In the genomic region with DNA sequence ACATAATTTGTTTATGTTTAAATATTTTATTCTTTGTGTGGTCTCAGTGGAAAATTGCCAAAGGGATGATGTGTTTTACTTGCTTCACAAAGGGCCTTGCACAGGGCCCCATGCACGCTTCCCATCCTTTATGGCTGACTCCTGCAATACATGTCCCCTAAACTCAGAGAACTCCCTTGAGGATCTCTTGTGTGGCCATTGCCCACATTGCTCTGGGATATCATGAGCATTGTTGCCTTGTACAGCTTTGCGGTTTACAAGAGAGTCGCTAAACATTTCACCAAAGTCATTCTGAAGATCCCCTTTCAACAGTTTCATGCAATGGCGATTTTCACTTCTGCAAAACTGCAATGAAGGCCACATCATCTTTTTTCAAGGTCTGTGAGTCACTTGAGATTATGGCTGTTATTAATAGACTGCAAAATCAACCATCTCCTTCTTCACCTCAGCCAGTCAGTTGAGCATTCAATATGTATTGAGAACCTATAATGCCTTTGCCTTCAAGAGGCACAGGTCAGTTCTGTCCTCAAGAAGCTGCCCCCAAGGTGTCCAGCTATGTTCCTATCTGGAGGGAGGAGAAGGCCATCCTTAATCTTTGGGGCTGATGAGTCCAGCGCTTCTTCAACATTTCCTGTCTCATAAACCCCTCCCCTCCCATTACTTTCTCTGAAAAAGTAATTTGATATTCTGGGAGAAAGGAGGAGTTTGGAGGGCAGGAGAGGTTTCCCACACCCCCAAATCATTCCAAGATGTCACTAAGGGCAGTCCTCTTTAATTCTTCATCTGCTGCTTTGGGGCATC, we compare ENCODE assay signal across 11 cellular contexts.
DNase-seq lines count a peak whose midpoint lies in the region; ATAC-seq and TF ChIP-seq lines count a peak whose summit lies in the region.
"Had no signal": no experiment of that assay in that cellular context is flagged by ENCODE, and none has a peak within 500 bp of the region (broad histone marks: within the 10 kb centered on the region; RNA-seq: fewer than 3 reads in every experiment).

No MANE protein-coding gene starts in this region.

- POLR2A ChIA-PET in PC-3 (lab: Charles Lee; ENCODE audit: unreplicated experiment): no interaction called here

- H3K9ac ChIP-seq in PC-3 (ENCODE audit: low read length): no peak overlapping the region

- TF ChIP-seq CTCF in GM06990 (IDR thresholded peaks at IDR 0.05; ENCODE audit: insufficient read depth, low read length, poor library complexity, severe bottlenecking): no peak
- no peak for TF ChIP-seq CTCF in PC-3 (conservative IDR thresholded peaks at IDR 0.05; ENCODE audit: low read depth, low read length)

- H3K4me1 ChIP-seq in PC-3 (ENCODE audit: insufficient read depth, low read length): no peaks in the 10 kb centered on the region
- H3K4me1 ChIP-seq: Caco-2 had no signal

- CTCF ChIA-PET in PC-3 (lab: Charles Lee): no interaction called here

- H3K4me3 ChIP-seq in GM06990 (replicated peaks; ENCODE audit: low read depth, low read length) (no peak overlapping the region), PC-3 (ENCODE audit: low read length) (no peak overlapping the region)

- ATAC-seq in GM19438 (IDR thresholded peaks at IDR 0.05; ENCODE audit: low read depth, unreplicated experiment) (peak; percentile 99), HG03066 (IDR thresholded peaks at IDR 0.05; ENCODE audit: low read depth, unreplicated experiment) (peak; percentile 99), PC-3 (no peak)
- ATAC-seq: T-cell had no signal

- H2AFZ ChIP-seq in PC-3 (ENCODE audit: low read length): no peak overlapping the region

- no TSS peak for BruUV-seq in PC-3 (replicated peaks; lab: Mats Ljungman, UMichigan)

- H3K9me3 ChIP-seq in PC-3 (ENCODE audit: low read length): no peaks in the 10 kb centered on the region
- H3K9me3 ChIP-seq: Caco-2, neutrophil had no signal

- no peaks in the 10 kb centered on the region for H3K9me2 ChIP-seq in PC-3 (replicated peaks; ENCODE audit: low read length)

- H3K4me2 ChIP-seq in PC-3 (ENCODE audit: low read length): no peak overlapping the region

- intact Hi-C loops in PC-3 (cut with micrococcal nuclease): no loop called here

- peak; percentile 74 for DNase-seq in GM06990 (ENCODE audit: extremely low read depth, insufficient read length)
- peak; percentile 96 for DNase-seq in SIG-M5 treated with dmso at 0.1 percent for 504 hours (lab: John Stamatoyannopoulos, UW; ENCODE audit: unreplicated experiment)
- DNase-seq in PC-3: no peak
- DNase-seq in KG1 (lab: John Stamatoyannopoulos, UW): no peak
- no peak for DNase-seq in activated T-cell treated with anti-CD3 and anti-CD28 coated beads, Interleukin-2, amount 50 U/mL, for 1 hour
- no peak for DNase-seq in dedifferentiated amniotic fluid mesenchymal stem cell (ENCODE audit: extremely low spot score)
- DNase-seq: Caco-2 had no signal

- H3K27me3 ChIP-seq in GM06990 (replicated peaks; ENCODE audit: control insufficient read depth, insufficient read depth, low read length) (no peaks in the 10 kb centered on the region), PC-3 (ENCODE audit: low read length) (no peaks in the 10 kb centered on the region)
- H3K27me3 ChIP-seq: neutrophil had no signal

- no peak overlapping the region for H3K27ac ChIP-seq in PC-3 (ENCODE audit: low read length)
- H3K27ac ChIP-seq: neutrophil had no signal

- no peaks in the 10 kb centered on the region for H4K20me1 ChIP-seq in PC-3 (ENCODE audit: low read length)

- H3F3A ChIP-seq in PC-3 (ENCODE audit: low read length, unreplicated experiment): no peaks in the 10 kb centered on the region

- no peaks in the 10 kb centered on the region for H3K79me2 ChIP-seq in PC-3 (ENCODE audit: low read length)

- H3K36me3 ChIP-seq in GM06990 (ENCODE audit: control insufficient read depth, insufficient read depth, low read length) (no peaks in the 10 kb centered on the region), PC-3 (ENCODE audit: low read depth, low read length) (no peaks in the 10 kb centered on the region)
- H3K36me3 ChIP-seq: neutrophil had no signal

Comparison
In these comparisons a context has a peak if more than half of its experiments do, and no peak if none do; other contexts are left out.
1. DNase-seq: peak in GM06990 (single experiment) and SIG-M5 treated with dmso at 0.1 percent for 504 hours (single experiment); none in PC-3 (single experiment), KG1 (single experiment), activated T-cell treated with anti-CD3 and anti-CD28 coated beads, Interleukin-2, amount 50 U/mL, for 1 hour (single experiment) and dedifferentiated amniotic fluid mesenchymal stem cell (single experiment).